ENCODE assay signal across 7 cellular contexts in the genomic region with DNA sequence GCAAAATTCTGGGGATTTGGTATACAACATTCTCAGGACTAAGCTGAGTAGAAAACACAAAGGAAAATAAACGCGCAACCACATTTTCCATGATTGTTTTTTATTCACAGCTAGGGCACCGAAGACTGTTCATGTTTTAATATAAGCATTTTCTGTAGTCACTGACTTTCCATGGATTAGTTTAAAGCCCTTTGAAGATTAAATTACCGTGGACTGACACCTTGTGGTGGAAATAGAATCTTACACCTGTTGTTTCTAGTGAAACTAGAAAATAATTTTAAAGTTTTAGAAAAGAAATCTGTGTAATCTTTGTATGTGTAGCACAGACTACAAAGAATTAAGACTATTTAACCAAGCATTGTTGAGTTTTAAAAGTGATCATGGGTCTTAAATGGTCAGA. TPM values are rescaled to one million over a fixed set of nuclear protein-coding genes. Genes with fewer than 3 reads are reported as not detected.
A peak's percentile ranks its signal among the peaks of the same experiment; 100 is the strongest.
DNase-seq lines count a peak whose midpoint lies in the region; ATAC-seq and TF ChIP-seq lines count a peak whose summit lies in the region.
"Not testable (repeated sequence)": the region's sequence is repeated elsewhere in the genome, so short reads cannot be mapped to it uniquely, and the experiment has no call there.

No MANE protein-coding gene starts in this region.

- not testable (repeated sequence) for H3K27ac ChIP-seq in brain microvascular endothelial cell, foreskin keratinocyte

- H3K4me1 ChIP-seq in foreskin keratinocyte: not testable (repeated sequence)

- TF ChIP-seq CTCF in brain microvascular endothelial cell (IDR thresholded peaks at IDR 0.05; ENCODE audit: low read depth, low read length, missing control alignments) (peak; percentile 18), foreskin keratinocyte (conservative IDR thresholded peaks at IDR 0.05) (peak; percentile 72), natural killer cell (IDR thresholded peaks at IDR 0.05) (peak; percentile 47)

- not testable (repeated sequence) for H3K36me3 Mint-ChIP-seq in IgD-negative memory B cell, natural killer cell

- not testable (repeated sequence) for H3K27me3 Mint-ChIP-seq in IgD-negative memory B cell
- peaks cover 20 to 36% of the 10 kb centered on the region in 2 donors for H3K27me3 Mint-ChIP-seq in natural killer cell (ENCODE audit: low read depth in 2 of 2)

- H3K27ac Mint-ChIP-seq in IgD-negative memory B cell: peak overlapping the region in 1 of 3 donors; percentile 64
- not testable (repeated sequence) for H3K27ac Mint-ChIP-seq in natural killer cell

- H3K4me3 Mint-ChIP-seq in IgD-negative memory B cell: peak overlapping the region in 3 of 4 donors; percentile 37 to 68 (median 53)
- not testable (repeated sequence) for H3K4me3 Mint-ChIP-seq in natural killer cell

- ATAC-seq in foreskin keratinocyte, natural killer cell: not testable (repeated sequence)

- not testable (repeated sequence) for H3K4me1 Mint-ChIP-seq in IgD-negative memory B cell, natural killer cell

- DNase-seq in DMS53 treated with DMSO at 0.1 percent for 48 hours (lab: John Stamatoyannopoulos, UW; ENCODE audit: unreplicated experiment): peak; percentile 87
- peak; percentile 54 for DNase-seq in NCI-H2171 treated with DMSO at 0.1 percent for 48 hours (lab: John Stamatoyannopoulos, UW)
- DNase-seq in RPMI8226: peak; percentile 52
- DNase-seq in brain microvascular endothelial cell: peak; percentile 31
- DNase-seq in foreskin keratinocyte, natural killer cell: not testable (repeated sequence)

- intact Hi-C loops in natural killer cell (cut with micrococcal nuclease): not testable (repeated sequence)

- H3K9me3 Mint-ChIP-seq in IgD-negative memory B cell, natural killer cell: not testable (repeated sequence)

- H3K27me3 ChIP-seq in brain microvascular endothelial cell (replicated peaks); foreskin keratinocyte: not testable (repeated sequence)

- H3K36me3 ChIP-seq in brain microvascular endothelial cell (replicated peaks): not testable (repeated sequence)

- not testable (repeated sequence) for H3K4me3 ChIP-seq in brain microvascular endothelial cell (ENCODE audit: low read depth, low read length)

- in situ Hi-C loops in brain microvascular endothelial cell (cut with HindIII; ENCODE audit: low pct_ligation_motif_present, low sequenced_read_pairs): not testable (repeated sequence)

RNA-seq across cellular contexts. Expression of a gene that starts 1.3 kb away (rescaled TPM):
- polyA plus RNA-seq in IgD-negative memory B cell: 3.4 TPM
- total RNA-seq in foreskin keratinocyte: 3.1 and 15.4 TPM in 2 replicates
- 2.1 and 12.3 TPM in 2 replicates for polyA plus RNA-seq in foreskin keratinocyte
- under 1 TPM in 1 of 3 donors, not detected in 2; 0.31 TPM for total RNA-seq in natural killer cell

Comparison
In these comparisons a context has a peak if more than half of its experiments do, and no peak if none do; other contexts are left out.
1. CTCF ChIP-seq: peak in every context shown above with its lines; median percentile 72 in foreskin keratinocyte; 47 in natural killer cell; 18 in brain microvascular endothelial cell.